25 cellular contexts compared by ENCODE assay signal in genomic region chr10:45063605-45064231, GRCh38.
DNase-seq lines count a peak whose midpoint lies in the region; ATAC-seq and TF ChIP-seq lines count a peak whose summit lies in the region.
"Had no signal": no experiment of that assay in that cellular context is flagged by ENCODE, and none has a peak within 500 bp of the region (broad histone marks: within the 10 kb centered on the region; RNA-seq: fewer than 3 reads in every experiment).

No MANE protein-coding gene starts in this region.

- CTCF ChIA-PET in activated CD8-positive, alpha-beta memory T cell treated with anti-CD3 and anti-CD28 coated beads, Interleukin-2, amount 10 ng/mL, durations not matched to agents 7 days and 5 days (lab: Charles Lee): no interaction called here

- TF ChIP-seq CTCF in VCaP (conservative IDR thresholded peaks at IDR 0.05): no peak
- TF ChIP-seq CTCF in upper lobe of right lung (IDR thresholded peaks at IDR 0.05): no peak

- intact Hi-C loops in upper lobe of right lung (cut with DNase I): no loop called here

- no peaks in the 10 kb centered on the region for H3K9me3 ChIP-seq in upper lobe of right lung

- peaks cover 8% of the 10 kb centered on the region for H3K27me3 Mint-ChIP-seq in activated CD8-positive, alpha-beta memory T cell treated with anti-CD3 and anti-CD28 coated beads, Interleukin-2, amount 10 ng/mL, durations not matched to agents 7 days and 5 days

- DNase-seq in NCI-H2196 (lab: John Stamatoyannopoulos, UW; ENCODE audit: unreplicated experiment) (peak; percentile 3), NCI-H2196 treated with DMSO at 0.1 percent for 48 hours (lab: John Stamatoyannopoulos, UW; ENCODE audit: unreplicated experiment) (no peak), fibroblast of gingiva (ENCODE audit: low read depth) (peak; percentile 5), upper lobe of right lung (no peak)
- DNase-seq in activated CD8-positive, alpha-beta memory T cell treated with anti-CD3 and anti-CD28 coated beads, Interleukin-2, amount 10 ng/mL, durations not matched to agents 7 days and 5 days: no peak
- DNase-seq: 8988T; activated CD4-positive, alpha-beta T cell treated with anti-CD3 and anti-CD28 coated beads, Interleukin-2, amount 10 ng/mL, durations not matched to agents 7 days and 5 days; activated CD8-positive, alpha-beta memory T cell treated with anti-CD3 and anti-CD28 coated beads, Interleukin-2, amount 50 U/mL, for 48 hours; activated gamma-delta T cell; cerebellar nuclear complex; GDM1; H9; naive B cell; NCI-H1048; NCI-H2029; NCI-H446 treated with DMSO at 0.1 percent for 48 hours; stimulated activated CD4-positive, alpha-beta T cell treated with anti-CD3 and anti-CD28 coated beads, Interleukin-1b, Interleukin-23, amount 100 ng/mL, for 48 hours; stimulated activated naive CD8-positive, alpha-beta T cell treated with anti-CD3 and anti-CD28 coated beads, Interleukin-15, Interleukin-2, amounts not matched to agents 100 U/mL and 50 U/mL, for 24 hours had no signal

- no peaks in the 10 kb centered on the region for H3K4me1 Mint-ChIP-seq in activated CD8-positive, alpha-beta memory T cell treated with anti-CD3 and anti-CD28 coated beads, Interleukin-2, amount 10 ng/mL, durations not matched to agents 7 days and 5 days
- H3K4me1 Mint-ChIP-seq: activated CD4-positive, alpha-beta T cell treated with anti-CD3 and anti-CD28 coated beads, Interleukin-2, amount 10 ng/mL, durations not matched to agents 7 days and 5 days; memory B cell; naive B cell had no signal

- H3K36me3 Mint-ChIP-seq in activated CD8-positive, alpha-beta memory T cell treated with anti-CD3 and anti-CD28 coated beads, Interleukin-2, amount 10 ng/mL, durations not matched to agents 7 days and 5 days: no peaks in the 10 kb centered on the region
- H3K36me3 Mint-ChIP-seq: memory B cell, naive B cell had no signal

- no peak overlapping the region for H3K27ac Mint-ChIP-seq in activated CD8-positive, alpha-beta memory T cell treated with anti-CD3 and anti-CD28 coated beads, Interleukin-2, amount 10 ng/mL, durations not matched to agents 7 days and 5 days
- H3K27ac Mint-ChIP-seq: activated CD4-positive, alpha-beta T cell treated with anti-CD3 and anti-CD28 coated beads, Interleukin-2, amount 10 ng/mL, durations not matched to agents 7 days and 5 days; memory B cell; naive B cell had no signal

- H3K4me1 ChIP-seq in upper lobe of right lung: no peaks in the 10 kb centered on the region
- H3K4me1 ChIP-seq: parathyroid adenoma had no signal

- H3K27me3 ChIP-seq in upper lobe of right lung: no peaks in the 10 kb centered on the region
- H3K27me3 ChIP-seq: hepatocyte had no signal

- H3K36me3 ChIP-seq in upper lobe of right lung: no peaks in the 10 kb centered on the region

- no peaks in the 10 kb centered on the region for H3K9me3 Mint-ChIP-seq in activated CD8-positive, alpha-beta memory T cell treated with anti-CD3 and anti-CD28 coated beads, Interleukin-2, amount 10 ng/mL, durations not matched to agents 7 days and 5 days (ENCODE audit: low read depth)
- H3K9me3 Mint-ChIP-seq: activated CD4-positive, alpha-beta T cell treated with anti-CD3 and anti-CD28 coated beads, Interleukin-2, amount 10 ng/mL, durations not matched to agents 7 days and 5 days; H9; memory B cell had no signal

- H3K4me3 Mint-ChIP-seq in activated CD8-positive, alpha-beta memory T cell treated with anti-CD3 and anti-CD28 coated beads, Interleukin-2, amount 10 ng/mL, durations not matched to agents 7 days and 5 days: no peak overlapping the region
- H3K4me3 Mint-ChIP-seq: activated CD4-positive, alpha-beta T cell treated with anti-CD3 and anti-CD28 coated beads, Interleukin-2, amount 10 ng/mL, durations not matched to agents 7 days and 5 days; H9; memory B cell; naive B cell had no signal

- H3K4me3 ChIP-seq in upper lobe of right lung: no peak overlapping the region
- H3K4me3 ChIP-seq: hepatocyte had no signal

- ATAC-seq in upper lobe of right lung (peak; percentile 81), GM21737 (IDR thresholded peaks at IDR 0.05; ENCODE audit: unreplicated experiment) (no peak), GM21526 (IDR thresholded peaks at IDR 0.05; ENCODE audit: low FRiP score, unreplicated experiment) (no peak)
- no peak for ATAC-seq in activated CD8-positive, alpha-beta memory T cell treated with anti-CD3 and anti-CD28 coated beads, Interleukin-2, amount 10 ng/mL, durations not matched to agents 7 days and 5 days
- ATAC-seq: stimulated activated naive CD8-positive, alpha-beta T cell treated with anti-CD3 and anti-CD28 coated beads, Interleukin-15, Interleukin-2, amounts not matched to agents 100 U/mL and 50 U/mL, for 24 hours had no signal

- peak overlapping the region; percentile 14; the same call in 1 of the 2 replicates for H3K27ac ChIP-seq in VCaP
- H3K27ac ChIP-seq in upper lobe of right lung: peak overlapping the region; percentile 17
- H3K27ac ChIP-seq: hepatocyte, parathyroid adenoma, RWPE1 had no signal

Comparison
In these comparisons a context has a peak if more than half of its experiments do, and no peak if none do; other contexts are left out.
1. DNase-seq: peak in NCI-H2196 (single experiment) and fibroblast of gingiva (single experiment); none in NCI-H2196 treated with DMSO at 0.1 percent for 48 hours (single experiment), upper lobe of right lung (single experiment) and activated CD8-positive, alpha-beta memory T cell treated with anti-CD3 and anti-CD28 coated beads, Interleukin-2, amount 10 ng/mL, durations not matched to agents 7 days and 5 days (single experiment).